Comparison of ENCODE assay signal across 1 cellular context in the genomic region with DNA sequence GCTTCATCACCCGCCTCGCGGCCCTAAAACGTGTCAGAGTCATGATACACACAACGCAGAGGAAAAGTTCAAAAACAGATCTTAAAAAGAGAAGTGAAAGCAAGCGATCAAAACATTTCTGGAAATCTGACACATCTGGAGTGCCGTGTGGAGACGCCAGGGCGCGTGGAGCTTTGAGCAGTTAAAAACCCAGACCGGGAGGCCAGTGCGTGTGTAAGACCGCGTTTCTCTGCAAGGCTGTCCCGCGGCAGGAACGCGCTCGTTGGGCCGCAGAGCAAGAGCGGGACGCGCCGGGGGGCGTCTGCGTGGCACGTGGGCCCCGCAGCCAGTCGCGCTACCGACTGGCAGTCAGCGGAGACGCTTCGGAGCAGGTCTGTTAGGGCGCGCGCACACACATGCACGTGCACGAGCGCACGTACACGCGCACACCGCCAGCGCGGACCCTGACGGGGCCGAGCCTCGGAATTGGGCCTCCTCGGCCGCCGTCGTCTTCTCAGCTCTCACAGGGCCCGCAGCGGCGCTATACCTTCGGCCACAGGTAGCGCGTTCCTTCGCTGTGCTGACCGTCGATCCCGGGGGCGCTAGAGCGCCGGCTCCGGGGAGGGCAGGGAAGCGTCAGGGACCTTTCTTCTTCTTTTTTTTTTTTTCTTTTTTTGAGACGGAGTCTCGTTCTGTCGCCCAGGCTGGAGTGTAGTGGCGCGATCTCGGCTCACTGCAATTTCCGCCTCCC.
TF ChIP-seq lines count a peak whose summit lies in the region.

No MANE protein-coding gene starts in this region.

TF ChIP-seq in GM12878, 131 proteins besides CTCF, POLR2A, EP300 and RAD21 (continued from another document):
- TF ChIP-seq, protein P1, sequence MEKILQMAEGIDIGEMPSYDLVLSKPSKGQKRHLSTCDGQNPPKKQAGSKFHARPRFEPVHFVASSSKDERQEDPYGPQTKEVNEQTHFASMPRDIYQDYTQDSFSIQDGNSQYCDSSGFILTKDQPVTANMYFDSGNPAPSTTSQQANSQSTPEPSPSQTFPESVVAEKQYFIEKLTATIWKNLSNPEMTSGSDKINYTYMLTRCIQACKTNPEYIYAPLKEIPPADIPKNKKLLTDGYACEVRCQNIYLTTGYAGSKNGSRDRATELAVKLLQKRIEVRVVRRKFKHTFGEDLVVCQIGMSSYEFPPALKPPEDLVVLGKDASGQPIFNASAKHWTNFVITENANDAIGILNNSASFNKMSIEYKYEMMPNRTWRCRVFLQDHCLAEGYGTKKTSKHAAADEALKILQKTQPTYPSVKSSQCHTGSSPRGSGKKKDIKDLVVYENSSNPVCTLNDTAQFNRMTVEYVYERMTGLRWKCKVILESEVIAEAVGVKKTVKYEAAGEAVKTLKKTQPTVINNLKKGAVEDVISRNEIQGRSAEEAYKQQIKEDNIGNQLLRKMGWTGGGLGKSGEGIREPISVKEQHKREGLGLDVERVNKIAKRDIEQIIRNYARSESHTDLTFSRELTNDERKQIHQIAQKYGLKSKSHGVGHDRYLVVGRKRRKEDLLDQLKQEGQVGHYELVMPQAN (conservative IDR thresholded peaks at IDR 0.05), result peak; percentile 75; the same call in 1 of the 2 replicates
- TF ChIP-seq NFIC (IDR thresholded peaks at IDR 0.05; ENCODE audit: low read depth, low read length) (no peak; the same call in 1 of the 2 replicates), MEF2B (IDR thresholded peaks at IDR 0.05; ENCODE audit: partially characterized antibody, poor library complexity, severe bottlenecking) (no peak), IRF4 (IDR thresholded peaks at IDR 0.05; ENCODE audit: low read depth, low read length) (peak; percentile 45), SUPT20H (IDR thresholded peaks at IDR 0.05; ENCODE audit: borderline replicate concordance, control insufficient read depth, low read depth, low read length) (no peak), BCL11A (IDR thresholded peaks at IDR 0.05; ENCODE audit: low read depth, low read length) (no peak), NR2F1 (conservative IDR thresholded peaks at IDR 0.05) (no peak), ESRRA (IDR thresholded peaks at IDR 0.05; ENCODE audit: low read length) (no peak), ATF7 (IDR thresholded peaks at IDR 0.05; ENCODE audit: low read depth) (no peak), PAX5 (IDR thresholded peaks at IDR 0.05; ENCODE audit: borderline replicate concordance, low read depth, low read length) (no peak), SP1 (IDR thresholded peaks at IDR 0.05; ENCODE audit: low read depth, low read length) (no peak), IKZF2 (IDR thresholded peaks at IDR 0.05) (peak; percentile 71 to 74; a peak in 3 of 4 replicates), IKZF1 (conservative IDR thresholded peaks at IDR 0.05) (peak; percentile 89), EED (IDR thresholded peaks at IDR 0.05; ENCODE audit: low read depth) (peak; percentile 80), SRF (IDR thresholded peaks at IDR 0.05; ENCODE audit: low read depth in 2 of 2, low read length in 2 of 2) (no peak), RBBP5 (conservative IDR thresholded peaks at IDR 0.05) (peak; percentile 87; the same call in 1 of the 2 replicates), SIX5 (IDR thresholded peaks at IDR 0.05; ENCODE audit: low read depth, low read length, severe bottlenecking) (no peak), ZNF207 (IDR thresholded peaks at IDR 0.05; ENCODE audit: borderline replicate concordance) (peak; percentile 84; the same call in 1 of the 2 replicates), SREBF1 (IDR thresholded peaks at IDR 0.05; ENCODE audit: low read length) (no peak), TCF7 (IDR thresholded peaks at IDR 0.05; ENCODE audit: borderline replicate concordance) (no peak), KLF5 (IDR thresholded peaks at IDR 0.05; ENCODE audit: partially characterized antibody) (peak; percentile 52)
- TF ChIP-seq, protein P2, sequence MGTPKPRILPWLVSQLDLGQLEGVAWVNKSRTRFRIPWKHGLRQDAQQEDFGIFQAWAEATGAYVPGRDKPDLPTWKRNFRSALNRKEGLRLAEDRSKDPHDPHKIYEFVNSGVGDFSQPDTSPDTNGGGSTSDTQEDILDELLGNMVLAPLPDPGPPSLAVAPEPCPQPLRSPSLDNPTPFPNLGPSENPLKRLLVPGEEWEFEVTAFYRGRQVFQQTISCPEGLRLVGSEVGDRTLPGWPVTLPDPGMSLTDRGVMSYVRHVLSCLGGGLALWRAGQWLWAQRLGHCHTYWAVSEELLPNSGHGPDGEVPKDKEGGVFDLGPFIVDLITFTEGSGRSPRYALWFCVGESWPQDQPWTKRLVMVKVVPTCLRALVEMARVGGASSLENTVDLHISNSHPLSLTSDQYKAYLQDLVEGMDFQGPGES (IDR thresholded peaks at IDR 0.05), result no peak
- TF ChIP-seq, protein P3, sequence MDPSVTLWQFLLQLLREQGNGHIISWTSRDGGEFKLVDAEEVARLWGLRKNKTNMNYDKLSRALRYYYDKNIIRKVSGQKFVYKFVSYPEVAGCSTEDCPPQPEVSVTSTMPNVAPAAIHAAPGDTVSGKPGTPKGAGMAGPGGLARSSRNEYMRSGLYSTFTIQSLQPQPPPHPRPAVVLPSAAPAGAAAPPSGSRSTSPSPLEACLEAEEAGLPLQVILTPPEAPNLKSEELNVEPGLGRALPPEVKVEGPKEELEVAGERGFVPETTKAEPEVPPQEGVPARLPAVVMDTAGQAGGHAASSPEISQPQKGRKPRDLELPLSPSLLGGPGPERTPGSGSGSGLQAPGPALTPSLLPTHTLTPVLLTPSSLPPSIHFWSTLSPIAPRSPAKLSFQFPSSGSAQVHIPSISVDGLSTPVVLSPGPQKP (IDR thresholded peaks at IDR 0.05; ENCODE audit: low read depth, low read length), result no peak
- TF ChIP-seq, protein P4, sequence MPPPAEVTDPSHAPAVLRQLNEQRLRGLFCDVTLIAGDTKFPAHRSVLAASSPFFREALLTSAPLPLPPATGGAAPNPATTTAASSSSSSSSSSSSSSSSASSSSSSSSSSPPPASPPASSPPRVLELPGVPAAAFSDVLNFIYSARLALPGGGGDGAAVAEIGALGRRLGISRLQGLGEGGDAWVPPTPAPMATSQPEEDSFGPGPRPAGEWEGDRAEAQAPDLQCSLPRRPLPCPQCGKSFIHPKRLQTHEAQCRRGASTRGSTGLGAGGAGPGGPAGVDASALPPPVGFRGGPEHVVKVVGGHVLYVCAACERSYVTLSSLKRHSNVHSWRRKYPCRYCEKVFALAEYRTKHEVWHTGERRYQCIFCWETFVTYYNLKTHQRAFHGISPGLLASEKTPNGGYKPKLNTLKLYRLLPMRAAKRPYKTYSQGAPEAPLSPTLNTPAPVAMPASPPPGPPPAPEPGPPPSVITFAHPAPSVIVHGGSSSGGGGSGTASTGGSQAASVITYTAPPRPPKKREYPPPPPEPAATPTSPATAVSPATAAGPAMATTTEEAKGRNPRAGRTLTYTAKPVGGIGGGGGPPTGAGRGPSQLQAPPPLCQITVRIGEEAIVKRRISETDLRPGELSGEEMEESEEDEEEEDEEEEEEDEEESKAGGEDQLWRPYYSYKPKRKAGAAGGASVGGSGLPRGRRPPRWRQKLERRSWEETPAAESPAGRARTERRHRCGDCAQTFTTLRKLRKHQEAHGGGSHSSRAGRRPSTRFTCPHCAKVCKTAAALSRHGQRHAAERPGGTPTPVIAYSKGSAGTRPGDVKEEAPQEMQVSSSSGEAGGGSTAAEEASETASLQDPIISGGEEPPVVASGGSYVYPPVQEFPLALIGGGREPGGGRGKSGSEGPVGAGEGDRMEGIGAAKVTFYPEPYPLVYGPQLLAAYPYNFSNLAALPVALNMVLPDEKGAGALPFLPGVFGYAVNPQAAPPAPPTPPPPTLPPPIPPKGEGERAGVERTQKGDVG (CRISPR knock-in tag; IDR thresholded peaks at IDR 0.05), result no peak
- TF ChIP-seq, protein P5, sequence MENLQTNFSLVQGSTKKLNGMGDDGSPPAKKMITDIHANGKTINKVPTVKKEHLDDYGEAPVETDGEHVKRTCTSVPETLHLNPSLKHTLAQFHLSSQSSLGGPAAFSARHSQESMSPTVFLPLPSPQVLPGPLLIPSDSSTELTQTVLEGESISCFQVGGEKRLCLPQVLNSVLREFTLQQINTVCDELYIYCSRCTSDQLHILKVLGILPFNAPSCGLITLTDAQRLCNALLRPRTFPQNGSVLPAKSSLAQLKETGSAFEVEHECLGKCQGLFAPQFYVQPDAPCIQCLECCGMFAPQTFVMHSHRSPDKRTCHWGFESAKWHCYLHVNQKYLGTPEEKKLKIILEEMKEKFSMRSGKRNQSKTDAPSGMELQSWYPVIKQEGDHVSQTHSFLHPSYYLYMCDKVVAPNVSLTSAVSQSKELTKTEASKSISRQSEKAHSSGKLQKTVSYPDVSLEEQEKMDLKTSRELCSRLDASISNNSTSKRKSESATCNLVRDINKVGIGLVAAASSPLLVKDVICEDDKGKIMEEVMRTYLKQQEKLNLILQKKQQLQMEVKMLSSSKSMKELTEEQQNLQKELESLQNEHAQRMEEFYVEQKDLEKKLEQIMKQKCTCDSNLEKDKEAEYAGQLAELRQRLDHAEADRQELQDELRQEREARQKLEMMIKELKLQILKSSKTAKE (IDR thresholded peaks at IDR 0.05; ENCODE audit: low read depth, poor library complexity, severe bottlenecking), result no peak
